ENCODE assay signal across 1 cellular context in the genomic region with DNA sequence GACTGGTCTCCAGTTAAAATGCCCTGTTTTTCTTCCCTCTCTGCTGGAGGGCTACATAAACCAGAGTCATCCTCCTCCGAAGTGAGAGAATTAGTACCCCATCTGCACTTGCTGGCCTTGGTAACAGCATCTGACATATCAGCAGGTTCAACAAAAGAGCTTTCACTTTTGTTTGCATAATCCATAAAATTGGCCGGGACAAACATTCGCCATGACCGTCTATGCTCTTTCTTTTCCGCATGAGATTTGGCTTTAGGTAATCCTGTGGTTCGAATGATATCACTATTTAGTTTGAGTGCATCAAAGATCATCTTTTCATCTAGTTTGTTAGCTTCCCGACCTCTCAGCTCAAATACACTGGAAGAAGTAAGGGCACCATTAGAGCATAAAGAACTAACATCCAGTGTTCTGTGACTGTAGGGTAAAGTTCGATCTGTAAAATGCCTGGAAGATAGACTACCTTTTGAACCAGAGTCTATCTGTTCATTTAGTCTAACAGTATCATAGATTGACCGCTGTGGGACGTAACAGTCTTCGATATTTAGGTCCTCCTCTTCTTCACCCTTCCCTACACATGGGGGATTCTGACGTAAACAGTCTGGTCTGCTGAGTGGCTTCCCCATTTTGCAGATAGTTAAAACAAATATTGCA.
TF ChIP-seq lines count a peak whose summit lies in the region.

No MANE protein-coding gene starts in this region.

TF ChIP-seq in HepG2, 621 proteins besides CTCF, POLR2A, EP300 and RAD21 (continued from another document and continues in another):
- TF ChIP-seq, protein P1, sequence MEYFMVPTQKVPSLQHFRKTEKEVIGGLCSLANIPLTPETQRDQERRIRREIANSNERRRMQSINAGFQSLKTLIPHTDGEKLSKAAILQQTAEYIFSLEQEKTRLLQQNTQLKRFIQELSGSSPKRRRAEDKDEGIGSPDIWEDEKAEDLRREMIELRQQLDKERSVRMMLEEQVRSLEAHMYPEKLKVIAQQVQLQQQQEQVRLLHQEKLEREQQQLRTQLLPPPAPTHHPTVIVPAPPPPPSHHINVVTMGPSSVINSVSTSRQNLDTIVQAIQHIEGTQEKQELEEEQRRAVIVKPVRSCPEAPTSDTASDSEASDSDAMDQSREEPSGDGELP (IDR thresholded peaks at IDR 0.05; ENCODE audit: borderline replicate concordance, low read depth): peak; percentile 44; the same call in 1 of the 2 replicates
- TF ChIP-seq AHR (CRISPR knock-in tag; IDR thresholded peaks at IDR 0.05) (no peak), ZNF234 (CRISPR knock-in tag; conservative IDR thresholded peaks at IDR 0.05) (no peak), HNF4A (CRISPR knock-in tag; IDR thresholded peaks at IDR 0.05) (peak; percentile 80), ZFAT (CRISPR knock-in tag; conservative IDR thresholded peaks at IDR 0.05) (no peak), HNRNPUL1 (IDR thresholded peaks at IDR 0.05; ENCODE audit: low read depth, low read length) (no peak), ZNF607 (CRISPR knock-in tag; IDR thresholded peaks at IDR 0.05; ENCODE audit: borderline replicate concordance) (no peak), PTBP1 (IDR thresholded peaks at IDR 0.05; ENCODE audit: low read depth, low read length, poor library complexity, severe bottlenecking) (no peak), MTF2 (CRISPR knock-in tag; IDR thresholded peaks at IDR 0.05; ENCODE audit: borderline replicate concordance) (no peak), TCF12 (IDR thresholded peaks at IDR 0.05) (no peak), TCF12 (CRISPR knock-in tag; IDR thresholded peaks at IDR 0.05) (no peak), NFKB2 (CRISPR knock-in tag; IDR thresholded peaks at IDR 0.05; ENCODE audit: borderline replicate concordance) (no peak), ZNF577 (CRISPR knock-in tag; IDR thresholded peaks at IDR 0.05; ENCODE audit: borderline replicate concordance, low read depth) (no peak), ZNF3 (CRISPR knock-in tag; IDR thresholded peaks at IDR 0.05) (no peak), ZNF510 (CRISPR knock-in tag; IDR thresholded peaks at IDR 0.05; ENCODE audit: low read depth) (0 out of 2 replicates have a peak, but pooled peaks have one; percentile 8), KDM4B (CRISPR knock-in tag; IDR thresholded peaks at IDR 0.05) (no peak), RFX1 (IDR thresholded peaks at IDR 0.05) (no peak), ZNF451 (CRISPR knock-in tag; IDR thresholded peaks at IDR 0.05) (no peak), HDAC1 (CRISPR knock-in tag; IDR thresholded peaks at IDR 0.05) (peak; percentile 74; the same call in 1 of the 2 replicates), REPIN1 (CRISPR knock-in tag; IDR thresholded peaks at IDR 0.05; ENCODE audit: borderline replicate concordance, low read depth) (peak; percentile 60; the same call in 1 of the 2 replicates), KMT2B (CRISPR knock-in tag; IDR thresholded peaks at IDR 0.05) (peak; percentile 67; the same call in 1 of the 2 replicates), HCFC1 (IDR thresholded peaks at IDR 0.05; ENCODE audit: low read depth, low read length) (no peak), SKI (IDR thresholded peaks at IDR 0.05; ENCODE audit: partially characterized antibody) (no peak), ZNF746 (CRISPR knock-in tag; IDR thresholded peaks at IDR 0.05) (no peak), ZNF143 (CRISPR knock-in tag; IDR thresholded peaks at IDR 0.05) (no peak), FOXO1 (CRISPR knock-in tag; IDR thresholded peaks at IDR 0.05) (no peak), SOX5 (CRISPR knock-in tag; IDR thresholded peaks at IDR 0.05; ENCODE audit: borderline replicate concordance) (peak; percentile 76; the same call in 1 of the 2 replicates), MZF1 (CRISPR knock-in tag; IDR thresholded peaks at IDR 0.05; ENCODE audit: borderline replicate concordance) (no peak), ZNF44 (CRISPR knock-in tag; IDR thresholded peaks at IDR 0.05) (0 out of 2 replicates have a peak, but pooled peaks have one; percentile 63), ZNF225 (CRISPR knock-in tag; IDR thresholded peaks at IDR 0.05) (no peak), NR2C2 (CRISPR knock-in tag; IDR thresholded peaks at IDR 0.05; ENCODE audit: borderline replicate concordance) (no peak), ZNF264 (CRISPR knock-in tag; IDR thresholded peaks at IDR 0.05) (0 out of 2 replicates have a peak, but pooled peaks have one; percentile 54), FOXA3 (CRISPR knock-in tag; IDR thresholded peaks at IDR 0.05) (peak; percentile 40), RBFOX2 (IDR thresholded peaks at IDR 0.05; ENCODE audit: low read depth, low read length) (peak; percentile 45; the same call in 1 of the 2 replicates), ZNF547 (CRISPR knock-in tag; IDR thresholded peaks at IDR 0.05) (no peak), ZNF17 (CRISPR knock-in tag; IDR thresholded peaks at IDR 0.05) (no peak), DMAP1 (CRISPR knock-in tag; IDR thresholded peaks at IDR 0.05) (peak; percentile 16; the same call in 1 of the 2 replicates)
- TF ChIP-seq, protein P2, sequence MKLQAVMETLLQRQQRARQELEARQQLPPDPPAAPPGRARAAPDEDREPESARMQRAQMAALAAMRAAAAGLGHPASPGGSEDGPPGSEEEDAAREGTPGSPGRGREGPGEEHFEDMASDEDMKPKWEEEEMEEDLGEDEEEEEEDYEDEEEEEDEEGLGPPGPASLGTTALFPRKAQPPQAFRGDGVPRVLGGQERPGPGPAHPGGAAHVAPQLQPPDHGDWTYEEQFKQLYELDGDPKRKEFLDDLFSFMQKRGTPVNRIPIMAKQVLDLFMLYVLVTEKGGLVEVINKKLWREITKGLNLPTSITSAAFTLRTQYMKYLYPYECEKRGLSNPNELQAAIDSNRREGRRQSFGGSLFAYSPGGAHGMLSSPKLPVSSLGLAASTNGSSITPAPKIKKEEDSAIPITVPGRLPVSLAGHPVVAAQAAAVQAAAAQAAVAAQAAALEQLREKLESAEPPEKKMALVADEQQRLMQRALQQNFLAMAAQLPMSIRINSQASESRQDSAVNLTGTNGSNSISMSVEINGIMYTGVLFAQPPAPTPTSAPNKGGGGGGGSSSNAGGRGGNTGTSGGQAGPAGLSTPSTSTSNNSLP (IDR thresholded peaks at IDR 0.05; ENCODE audit: low read depth, low read length): no peak
- TF ChIP-seq, protein P3, sequence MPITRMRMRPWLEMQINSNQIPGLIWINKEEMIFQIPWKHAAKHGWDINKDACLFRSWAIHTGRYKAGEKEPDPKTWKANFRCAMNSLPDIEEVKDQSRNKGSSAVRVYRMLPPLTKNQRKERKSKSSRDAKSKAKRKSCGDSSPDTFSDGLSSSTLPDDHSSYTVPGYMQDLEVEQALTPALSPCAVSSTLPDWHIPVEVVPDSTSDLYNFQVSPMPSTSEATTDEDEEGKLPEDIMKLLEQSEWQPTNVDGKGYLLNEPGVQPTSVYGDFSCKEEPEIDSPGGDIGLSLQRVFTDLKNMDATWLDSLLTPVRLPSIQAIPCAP (CRISPR knock-in tag; IDR thresholded peaks at IDR 0.05; ENCODE audit: low read depth): no peak
- TF ChIP-seq, protein P4, sequence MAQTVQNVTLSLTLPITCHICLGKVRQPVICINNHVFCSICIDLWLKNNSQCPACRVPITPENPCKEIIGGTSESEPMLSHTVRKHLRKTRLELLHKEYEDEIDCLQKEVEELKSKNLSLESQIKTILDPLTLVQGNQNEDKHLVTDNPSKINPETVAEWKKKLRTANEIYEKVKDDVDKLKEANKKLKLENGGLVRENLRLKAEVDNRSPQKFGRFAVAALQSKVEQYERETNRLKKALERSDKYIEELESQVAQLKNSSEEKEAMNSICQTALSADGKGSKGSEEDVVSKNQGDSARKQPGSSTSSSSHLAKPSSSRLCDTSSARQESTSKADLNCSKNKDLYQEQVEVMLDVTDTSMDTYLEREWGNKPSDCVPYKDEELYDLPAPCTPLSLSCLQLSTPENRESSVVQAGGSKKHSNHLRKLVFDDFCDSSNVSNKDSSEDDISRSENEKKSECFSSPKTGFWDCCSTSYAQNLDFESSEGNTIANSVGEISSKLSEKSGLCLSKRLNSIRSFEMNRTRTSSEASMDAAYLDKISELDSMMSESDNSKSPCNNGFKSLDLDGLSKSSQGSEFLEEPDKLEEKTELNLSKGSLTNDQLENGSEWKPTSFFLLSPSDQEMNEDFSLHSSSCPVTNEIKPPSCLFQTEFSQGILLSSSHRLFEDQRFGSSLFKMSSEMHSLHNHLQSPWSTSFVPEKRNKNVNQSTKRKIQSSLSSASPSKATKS (CRISPR knock-in tag; IDR thresholded peaks at IDR 0.05): no peak
- TF ChIP-seq, protein P5, sequence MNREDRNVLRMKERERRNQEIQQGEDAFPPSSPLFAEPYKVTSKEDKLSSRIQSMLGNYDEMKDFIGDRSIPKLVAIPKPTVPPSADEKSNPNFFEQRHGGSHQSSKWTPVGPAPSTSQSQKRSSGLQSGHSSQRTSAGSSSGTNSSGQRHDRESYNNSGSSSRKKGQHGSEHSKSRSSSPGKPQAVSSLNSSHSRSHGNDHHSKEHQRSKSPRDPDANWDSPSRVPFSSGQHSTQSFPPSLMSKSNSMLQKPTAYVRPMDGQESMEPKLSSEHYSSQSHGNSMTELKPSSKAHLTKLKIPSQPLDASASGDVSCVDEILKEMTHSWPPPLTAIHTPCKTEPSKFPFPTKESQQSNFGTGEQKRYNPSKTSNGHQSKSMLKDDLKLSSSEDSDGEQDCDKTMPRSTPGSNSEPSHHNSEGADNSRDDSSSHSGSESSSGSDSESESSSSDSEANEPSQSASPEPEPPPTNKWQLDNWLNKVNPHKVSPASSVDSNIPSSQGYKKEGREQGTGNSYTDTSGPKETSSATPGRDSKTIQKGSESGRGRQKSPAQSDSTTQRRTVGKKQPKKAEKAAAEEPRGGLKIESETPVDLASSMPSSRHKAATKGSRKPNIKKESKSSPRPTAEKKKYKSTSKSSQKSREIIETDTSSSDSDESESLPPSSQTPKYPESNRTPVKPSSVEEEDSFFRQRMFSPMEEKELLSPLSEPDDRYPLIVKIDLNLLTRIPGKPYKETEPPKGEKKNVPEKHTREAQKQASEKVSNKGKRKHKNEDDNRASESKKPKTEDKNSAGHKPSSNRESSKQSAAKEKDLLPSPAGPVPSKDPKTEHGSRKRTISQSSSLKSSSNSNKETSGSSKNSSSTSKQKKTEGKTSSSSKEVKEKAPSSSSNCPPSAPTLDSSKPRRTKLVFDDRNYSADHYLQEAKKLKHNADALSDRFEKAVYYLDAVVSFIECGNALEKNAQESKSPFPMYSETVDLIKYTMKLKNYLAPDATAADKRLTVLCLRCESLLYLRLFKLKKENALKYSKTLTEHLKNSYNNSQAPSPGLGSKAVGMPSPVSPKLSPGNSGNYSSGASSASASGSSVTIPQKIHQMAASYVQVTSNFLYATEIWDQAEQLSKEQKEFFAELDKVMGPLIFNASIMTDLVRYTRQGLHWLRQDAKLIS (CRISPR knock-in tag; IDR thresholded peaks at IDR 0.05): no peak
- TF ChIP-seq, protein P6, sequence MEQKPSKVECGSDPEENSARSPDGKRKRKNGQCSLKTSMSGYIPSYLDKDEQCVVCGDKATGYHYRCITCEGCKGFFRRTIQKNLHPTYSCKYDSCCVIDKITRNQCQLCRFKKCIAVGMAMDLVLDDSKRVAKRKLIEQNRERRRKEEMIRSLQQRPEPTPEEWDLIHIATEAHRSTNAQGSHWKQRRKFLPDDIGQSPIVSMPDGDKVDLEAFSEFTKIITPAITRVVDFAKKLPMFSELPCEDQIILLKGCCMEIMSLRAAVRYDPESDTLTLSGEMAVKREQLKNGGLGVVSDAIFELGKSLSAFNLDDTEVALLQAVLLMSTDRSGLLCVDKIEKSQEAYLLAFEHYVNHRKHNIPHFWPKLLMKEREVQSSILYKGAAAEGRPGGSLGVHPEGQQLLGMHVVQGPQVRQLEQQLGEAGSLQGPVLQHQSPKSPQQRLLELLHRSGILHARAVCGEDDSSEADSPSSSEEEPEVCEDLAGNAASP (CRISPR knock-in tag; IDR thresholded peaks at IDR 0.05; ENCODE audit: borderline replicate concordance): 0 out of 2 replicates have a peak, but pooled peaks have one; percentile 35
- TF ChIP-seq, protein P7, sequence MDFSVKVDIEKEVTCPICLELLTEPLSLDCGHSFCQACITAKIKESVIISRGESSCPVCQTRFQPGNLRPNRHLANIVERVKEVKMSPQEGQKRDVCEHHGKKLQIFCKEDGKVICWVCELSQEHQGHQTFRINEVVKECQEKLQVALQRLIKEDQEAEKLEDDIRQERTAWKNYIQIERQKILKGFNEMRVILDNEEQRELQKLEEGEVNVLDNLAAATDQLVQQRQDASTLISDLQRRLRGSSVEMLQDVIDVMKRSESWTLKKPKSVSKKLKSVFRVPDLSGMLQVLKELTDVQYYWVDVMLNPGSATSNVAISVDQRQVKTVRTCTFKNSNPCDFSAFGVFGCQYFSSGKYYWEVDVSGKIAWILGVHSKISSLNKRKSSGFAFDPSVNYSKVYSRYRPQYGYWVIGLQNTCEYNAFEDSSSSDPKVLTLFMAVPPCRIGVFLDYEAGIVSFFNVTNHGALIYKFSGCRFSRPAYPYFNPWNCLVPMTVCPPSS (IDR thresholded peaks at IDR 0.05): no peak
- TF ChIP-seq, protein P8, sequence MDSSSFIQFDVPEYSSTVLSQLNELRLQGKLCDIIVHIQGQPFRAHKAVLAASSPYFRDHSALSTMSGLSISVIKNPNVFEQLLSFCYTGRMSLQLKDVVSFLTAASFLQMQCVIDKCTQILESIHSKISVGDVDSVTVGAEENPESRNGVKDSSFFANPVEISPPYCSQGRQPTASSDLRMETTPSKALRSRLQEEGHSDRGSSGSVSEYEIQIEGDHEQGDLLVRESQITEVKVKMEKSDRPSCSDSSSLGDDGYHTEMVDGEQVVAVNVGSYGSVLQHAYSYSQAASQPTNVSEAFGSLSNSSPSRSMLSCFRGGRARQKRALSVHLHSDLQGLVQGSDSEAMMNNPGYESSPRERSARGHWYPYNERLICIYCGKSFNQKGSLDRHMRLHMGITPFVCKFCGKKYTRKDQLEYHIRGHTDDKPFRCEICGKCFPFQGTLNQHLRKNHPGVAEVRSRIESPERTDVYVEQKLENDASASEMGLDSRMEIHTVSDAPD (CRISPR knock-in tag; IDR thresholded peaks at IDR 0.05): no peak
- TF ChIP-seq, protein P9, sequence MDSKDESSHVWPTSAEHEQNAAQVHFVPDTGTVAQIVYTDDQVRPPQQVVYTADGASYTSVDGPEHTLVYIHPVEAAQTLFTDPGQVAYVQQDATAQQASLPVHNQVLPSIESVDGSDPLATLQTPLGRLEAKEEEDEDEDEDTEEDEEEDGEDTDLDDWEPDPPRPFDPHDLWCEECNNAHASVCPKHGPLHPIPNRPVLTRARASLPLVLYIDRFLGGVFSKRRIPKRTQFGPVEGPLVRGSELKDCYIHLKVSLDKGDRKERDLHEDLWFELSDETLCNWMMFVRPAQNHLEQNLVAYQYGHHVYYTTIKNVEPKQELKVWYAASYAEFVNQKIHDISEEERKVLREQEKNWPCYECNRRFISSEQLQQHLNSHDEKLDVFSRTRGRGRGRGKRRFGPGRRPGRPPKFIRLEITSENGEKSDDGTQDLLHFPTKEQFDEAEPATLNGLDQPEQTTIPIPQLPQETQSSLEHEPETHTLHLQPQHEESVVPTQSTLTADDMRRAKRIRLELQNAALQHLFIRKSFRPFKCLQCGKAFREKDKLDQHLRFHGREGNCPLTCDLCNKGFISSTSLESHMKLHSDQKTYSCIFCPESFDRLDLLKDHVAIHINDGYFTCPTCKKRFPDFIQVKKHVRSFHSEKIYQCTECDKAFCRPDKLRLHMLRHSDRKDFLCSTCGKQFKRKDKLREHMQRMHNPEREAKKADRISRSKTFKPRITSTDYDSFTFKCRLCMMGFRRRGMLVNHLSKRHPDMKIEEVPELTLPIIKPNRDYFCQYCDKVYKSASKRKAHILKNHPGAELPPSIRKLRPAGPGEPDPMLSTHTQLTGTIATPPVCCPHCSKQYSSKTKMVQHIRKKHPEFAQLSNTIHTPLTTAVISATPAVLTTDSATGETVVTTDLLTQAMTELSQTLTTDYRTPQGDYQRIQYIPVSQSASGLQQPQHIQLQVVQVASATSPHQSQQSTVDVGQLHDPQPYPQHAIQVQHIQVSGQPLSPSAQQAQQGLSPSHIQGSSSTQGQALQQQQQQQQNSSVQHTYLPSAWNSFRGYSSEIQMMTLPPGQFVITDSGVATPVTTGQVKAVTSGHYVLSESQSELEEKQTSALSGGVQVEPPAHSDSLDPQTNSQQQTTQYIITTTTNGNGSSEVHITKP (CRISPR knock-in tag; IDR thresholded peaks at IDR 0.05; ENCODE audit: low read depth): no peak
